Comparison of ENCODE assay signal across 8 cellular contexts in the genomic region with DNA sequence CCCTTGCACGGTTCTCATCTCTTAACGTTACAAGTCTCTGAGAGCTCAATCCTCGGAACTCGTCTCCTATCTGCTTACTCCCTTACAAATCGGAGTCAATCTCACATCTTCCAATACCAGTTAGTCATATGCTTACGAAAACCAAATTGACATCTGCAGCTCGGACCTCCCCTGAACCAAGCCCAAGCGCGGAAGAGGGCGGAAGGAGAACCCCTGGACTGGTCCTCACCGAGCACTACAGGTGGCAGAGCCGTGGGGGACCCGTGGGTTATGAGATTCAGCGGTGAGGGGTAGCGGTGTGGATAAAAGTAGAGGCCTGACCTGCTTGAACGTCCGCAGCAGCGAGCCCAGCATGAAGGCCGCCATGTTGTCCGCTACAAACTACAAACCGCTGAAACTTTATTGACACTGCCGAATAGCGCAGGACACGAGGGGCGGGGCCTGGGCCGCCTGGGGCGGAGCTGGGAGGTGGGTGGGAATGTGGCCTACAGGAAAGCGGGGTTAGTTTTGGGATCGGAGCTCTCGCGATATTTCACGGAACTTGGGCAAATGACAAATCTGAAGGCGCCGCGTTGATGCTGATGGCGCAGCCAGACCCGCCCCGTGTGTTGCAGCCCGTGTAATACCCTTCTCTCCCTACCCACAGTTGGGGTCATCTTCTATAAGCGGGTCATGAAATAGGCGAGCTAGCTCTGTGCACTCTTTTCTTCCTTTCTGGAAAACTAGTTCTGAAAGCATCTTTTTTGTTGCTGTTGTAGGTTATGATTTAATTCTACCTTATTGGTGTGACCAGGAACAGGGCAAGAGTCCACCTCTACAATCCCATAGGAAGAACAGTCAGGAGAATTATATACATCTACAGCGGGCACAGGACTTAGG. TPM values are rescaled to one million over a fixed set of nuclear protein-coding genes. Genes with fewer than 3 reads are reported as not detected.
DNase-seq lines count a peak whose midpoint lies in the region; ATAC-seq and TF ChIP-seq lines count a peak whose summit lies in the region.

Gene MRPS14 (minus strand): TSS at position 383 of the 879 bp plus-strand sequence. CDS start 17 bp downstream, at position 366.

- DNase-seq in ACHN (peak; percentile 99), NCI-H2196 treated with DMSO at 0.1 percent for 48 hours (lab: John Stamatoyannopoulos, UW; ENCODE audit: unreplicated experiment) (peak; percentile 90), breast epithelium (ENCODE audit: low spot score in 2 of 2) (peak; percentile 97 to 98)

- no peaks in the 10 kb centered on the region for H3K36me3 ChIP-seq in breast epithelium
- H3K36me3 ChIP-seq in iPS-20b (ENCODE audit: insufficient read depth, low read depth, low read length), result peaks cover 2% of the 10 kb centered on the region

- peak within 1 kb of the TSS; percentile 97 for H3K9ac ChIP-seq in iPS-20b (ENCODE audit: low read depth, low read length)

- H3K9me3 ChIP-seq in breast epithelium (no peaks in the 10 kb centered on the region), iPS-20b (ENCODE audit: insufficient read depth, low read depth, low read length) (no peaks in the 10 kb centered on the region)

- H3K27ac ChIP-seq in VCaP (peak within 1 kb of the TSS; percentile 81), breast epithelium (peak within 1 kb of the TSS; percentile 88 to 90), iPS-20b (ENCODE audit: low read length) (peak within 1 kb of the TSS; percentile 67), skin epidermis (peak within 1 kb of the TSS; percentile 4 to 92 (median 85))

- intact Hi-C loops in breast epithelium (cut with DNase I; ENCODE audit: low total_unique reads), result no loop called here

- H3K27me3 ChIP-seq in breast epithelium, result no peaks in the 10 kb centered on the region
- no peaks in the 10 kb centered on the region for H3K27me3 ChIP-seq in iPS-20b (ENCODE audit: insufficient read depth, low read length)

- H3K4me3 ChIP-seq in breast epithelium (peak within 1 kb of the TSS; percentile 75 to 86 (median 83)), iPS-20b (ENCODE audit: low read length) (peak within 1 kb of the TSS; percentile 99), skin epidermis (peak within 1 kb of the TSS; percentile 67 to 93 (median 80))

- no peaks in the 10 kb centered on the region for H3K4me1 ChIP-seq in breast epithelium
- no peaks in the 10 kb centered on the region for H3K4me1 ChIP-seq in iPS-20b (ENCODE audit: insufficient read depth, low read length)

- ATAC-seq in GM18870 (IDR thresholded peaks at IDR 0.05; ENCODE audit: unreplicated experiment) (peak; percentile 89), HG03135 (IDR thresholded peaks at IDR 0.05; ENCODE audit: unreplicated experiment) (peak; percentile 89)

- TF ChIP-seq POLR2A in breast epithelium (IDR thresholded peaks at IDR 0.05), result peak; percentile 83

- in situ Hi-C loops in ACHN (cut with HindIII; ENCODE audit: low pct_ligation_motif_present, low pct_unique_long_range_greater_than_20kb, low sequenced_read_pairs), result no loop called here

- no peak for TF ChIP-seq CTCF in VCaP (conservative IDR thresholded peaks at IDR 0.05)
- TF ChIP-seq CTCF in breast epithelium (IDR thresholded peaks at IDR 0.05), result no peak

RNA-seq across cellular contexts. Expression of gene MRPS14, which starts in this region (rescaled TPM):
- total RNA-seq in breast epithelium, result 10 to 100 TPM; 22.9 to 38.5 (median 28.5) TPM

Comparison
In these comparisons a context has a peak if more than half of its experiments do, and no peak if none do; other contexts are left out.
1. Peak in every context shown above with its lines: DNase-seq, ATAC-seq, H3K4me3 ChIP-seq and H3K27ac ChIP-seq.